Comparison of ENCODE assay signal across 8 cellular contexts in the genomic region with DNA sequence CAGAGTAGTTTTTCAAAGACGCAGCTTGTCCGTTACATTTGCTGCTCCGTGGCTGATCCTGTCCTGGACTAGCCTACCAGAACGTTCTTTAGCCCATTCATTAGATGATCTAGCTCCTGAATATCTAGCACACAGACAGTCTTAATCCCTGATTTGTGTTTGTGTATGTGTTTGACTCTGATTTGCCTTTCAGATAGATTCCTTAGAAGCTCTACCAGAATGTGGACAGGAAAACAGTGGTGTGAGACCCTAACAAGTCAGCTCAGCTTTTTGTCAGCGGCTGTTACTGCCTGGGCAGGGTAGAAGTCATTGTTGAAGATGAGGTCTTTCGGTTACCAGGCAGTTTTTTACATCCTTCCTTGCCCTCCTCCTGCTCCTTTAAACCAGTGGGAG.
DNase-seq lines count a peak whose midpoint lies in the region; ATAC-seq and TF ChIP-seq lines count a peak whose summit lies in the region.

No MANE protein-coding gene starts in this region.

- in situ Hi-C loops in gastrocnemius medialis (cut with MboI; ENCODE audit: low sequenced_read_pairs in 4 of 4), result no loop called here

- no peaks in the 10 kb centered on the region for H3K9me3 ChIP-seq in AG04450 (ENCODE audit: control insufficient read depth, insufficient read depth, low read length)
- peaks cover 8% of the 10 kb centered on the region for H3K9me3 ChIP-seq in HUES6 (ENCODE audit: control insufficient read depth, insufficient read depth, low read depth, low read length)
- no peaks in the 10 kb centered on the region for H3K9me3 ChIP-seq in gastrocnemius medialis

- no peak for DNase-seq in AG04450 (ENCODE audit: low read depth, low spot score)
- DNase-seq in epithelial cell of proximal tubule (ENCODE audit: low read depth), result no peak
- DNase-seq in gastrocnemius medialis, result no peak
- DNase-seq in activated gamma-delta T cell (lab: John Stamatoyannopoulos, UW), result no peak
- DNase-seq in COLO829 (ENCODE audit: low spot score), result no peak
- DNase-seq in middle frontal gyrus (ENCODE audit: extremely low spot score, low spot score), result no peak

- TF ChIP-seq CTCF in AG04450 (IDR thresholded peaks at IDR 0.05; ENCODE audit: low read depth, low read length), result no peak
- TF ChIP-seq CTCF in epithelial cell of proximal tubule (conservative IDR thresholded peaks at IDR 0.05; ENCODE audit: low read depth, low read length), result no peak
- no peak for TF ChIP-seq CTCF in gastrocnemius medialis (IDR thresholded peaks at IDR 0.05 in 4 of 5, conservative IDR thresholded peaks at IDR 0.05 in 1 of 5)

- H3K9ac ChIP-seq in HUES6 (ENCODE audit: low read length), result no peak overlapping the region

- H3K27ac ChIP-seq in AG04450 (ENCODE audit: low read depth, low read length), result peak overlapping the region; percentile 74
- peak overlapping the region; percentile 59 for H3K27ac ChIP-seq in HUES6 (ENCODE audit: low read depth, low read length)
- peak overlapping the region; percentile 72 to 85 (median 78) for H3K27ac ChIP-seq in gastrocnemius medialis

- POLR2A ChIA-PET in AG04450 (lab: Yijun Ruan, JAX), result interaction anchor here (1.3 kb wide), 1 partner anchor 17 kb away, joined by 3 read pairs; no protein-coding TSS in a partner anchor

- no peak for TF ChIP-seq POLR2A in gastrocnemius medialis (IDR thresholded peaks at IDR 0.05)

- CTCF ChIA-PET in AG04450 (lab: Charles Lee), result interaction anchor here (0.8 to 1.2 kb wide), 4 partner anchors 15 to 146 kb away, joined by 4 to 15 read pairs (median 5); no protein-coding TSS in a partner anchor

- H3K27me3 ChIP-seq in AG04450 (ENCODE audit: control insufficient read depth, insufficient read depth, low read length), result no peaks in the 10 kb centered on the region
- no peaks in the 10 kb centered on the region for H3K27me3 ChIP-seq in HUES6 (ENCODE audit: control insufficient read depth, insufficient read depth, low read length)
- H3K27me3 ChIP-seq in gastrocnemius medialis, result no peaks in the 10 kb centered on the region

- peaks cover 43% of the 10 kb centered on the region for H3K4me1 ChIP-seq in HUES6 (ENCODE audit: control insufficient read depth, insufficient read depth, low read length)
- H3K4me1 ChIP-seq in gastrocnemius medialis, result peaks cover 74 to 82% of the 10 kb centered on the region in 2 donors

- ATAC-seq in GM21367 (IDR thresholded peaks at IDR 0.05; ENCODE audit: unreplicated experiment) (peak; percentile 28), gastrocnemius medialis (peak; percentile 45 to 47)

- intact Hi-C loops in gastrocnemius medialis (cut with DNase I; ENCODE audit: low total_unique reads), result no loop called here

- peak overlapping the region; percentile 20 for H3K4me3 ChIP-seq in AG04450 (ENCODE audit: low read depth, low read length)
- no peak overlapping the region for H3K4me3 ChIP-seq in HUES6 (ENCODE audit: low read depth, low read length)
- H3K4me3 ChIP-seq in epithelial cell of proximal tubule (ENCODE audit: low read depth, low read length), result peak overlapping the region; percentile 34
- H3K4me3 ChIP-seq in gastrocnemius medialis, result peak overlapping the region; percentile 26 to 44 (median 33)

- H3K36me3 ChIP-seq in HUES6 (ENCODE audit: control insufficient read depth, insufficient read depth, low read length) (no peaks in the 10 kb centered on the region), gastrocnemius medialis (no peaks in the 10 kb centered on the region)
